1 cellular context compared by ENCODE assay signal in genomic region chr20:21556398-21556797, GRCh38.
A peak's percentile ranks its signal among the peaks of the same experiment; 100 is the strongest.
TF ChIP-seq lines count a peak whose summit lies in the region.

No MANE protein-coding gene starts in this region.

TF ChIP-seq in liver, 16 proteins besides CTCF, POLR2A, EP300 and RAD21 (continued from another document):
- peak; percentile 37 for TF ChIP-seq REST (IDR thresholded peaks at IDR 0.05)
TF ChIP-seq in liver: peak in this region for 6.
